ENCODE assay signal across 25 cellular contexts in the genomic region with DNA sequence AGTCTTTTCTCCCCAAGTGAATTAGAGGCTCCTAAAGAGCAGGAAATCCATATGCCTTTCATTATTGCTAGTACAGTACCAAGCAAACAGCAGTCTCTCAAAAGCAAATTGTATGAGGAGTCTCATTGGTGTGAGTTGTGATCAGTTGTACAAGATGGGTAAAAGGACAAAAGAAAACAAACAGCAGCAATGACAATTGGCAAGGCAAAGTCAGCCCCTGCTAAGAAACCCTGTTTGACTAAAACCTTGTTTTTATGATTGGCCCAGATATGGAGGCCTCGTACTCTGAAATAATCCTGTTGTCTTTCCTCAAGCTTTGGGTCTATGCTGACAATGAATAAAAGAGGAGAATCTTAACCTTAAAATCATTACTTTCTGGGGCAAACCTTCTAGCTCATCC.
"Had no signal": no experiment of that assay in that cellular context is flagged by ENCODE, and none has a peak within 500 bp of the region (broad histone marks: within the 10 kb centered on the region; RNA-seq: fewer than 3 reads in every experiment).

No MANE protein-coding gene starts in this region.

- H3K4me3 ChIP-seq: left lung, lung, mucosa of descending colon, pancreas, psoas muscle, right atrium auricular region, right lobe of liver, stomach, testis, thyroid gland, transverse colon, upper lobe of left lung, vagina had no signal

- H3K27ac ChIP-seq: left lung, pancreas, psoas muscle, right atrium auricular region, right lobe of liver, stomach, testis, thyroid gland, transverse colon, upper lobe of left lung, vagina had no signal

- H3K27ac Mint-ChIP-seq: naive thymus-derived CD4-positive, alpha-beta T cell; natural killer cell treated with Interleukin-12 subunit alpha and Interleukin-12 subunit beta and Interleukin-15 and Interleukin-18, amount 100 ng/mL, for 72 hours; stimulated activated naive B cell treated with anti-CD40 and anti-IgM and Interleukin-4, amounts not matched to agents 10 μg/mL and 1 μg/mL and 100 μg/mL, for 72 hours had no signal

- ATAC-seq: left colon; left lung; mucosa of descending colon; naive thymus-derived CD4-positive, alpha-beta T cell; natural killer cell treated with Interleukin-12 subunit alpha and Interleukin-12 subunit beta and Interleukin-15 and Interleukin-18, amount 100 ng/mL, for 72 hours; pancreas; psoas muscle; right lobe of liver; stimulated activated naive B cell treated with anti-CD40 and anti-IgM and Interleukin-4, amounts not matched to agents 10 μg/mL and 1 μg/mL and 100 μg/mL, for 72 hours; stimulated activated naive CD8-positive, alpha-beta T cell treated with anti-CD3 and anti-CD28 coated beads, Interleukin-15, Interleukin-2, amounts not matched to agents 100 U/mL and 50 U/mL, for 24 hours had no signal

- H3K4me1 ChIP-seq: right lobe of liver had no signal

- H3K4me3 Mint-ChIP-seq: naive thymus-derived CD4-positive, alpha-beta T cell; natural killer cell treated with Interleukin-12 subunit alpha and Interleukin-12 subunit beta and Interleukin-15 and Interleukin-18, amount 100 ng/mL, for 72 hours; stimulated activated naive B cell treated with anti-CD40 and anti-IgM and Interleukin-4, amounts not matched to agents 10 μg/mL and 1 μg/mL and 100 μg/mL, for 72 hours had no signal

- H3K9me3 Mint-ChIP-seq: natural killer cell treated with Interleukin-12 subunit alpha and Interleukin-12 subunit beta and Interleukin-15 and Interleukin-18, amount 100 ng/mL, for 72 hours had no signal

- DNase-seq: hippocampal formation; kidney; left colon; left lung; midbrain; mucosa of descending colon; naive thymus-derived CD4-positive, alpha-beta T cell; pancreas; psoas muscle; right lobe of liver; stimulated activated CD4-positive, alpha-beta T cell treated with anti-CD3 and anti-CD28 coated beads, Interleukin-12 subunit alpha, Interleukin-12 subunit beta, amount 100 ng/mL, for 4 hours; stimulated activated CD4-positive, alpha-beta T cell treated with anti-CD3 and anti-CD28 coated beads, Interleukin-15, amount 100 ng/mL, for 24 hours; stimulated activated CD4-positive, alpha-beta T cell treated with anti-CD3 and anti-CD28 coated beads, Interleukin-2, amount 100 ng/mL, for 24 hours; stimulated activated CD4-positive, alpha-beta T cell treated with anti-CD3 and anti-CD28 coated beads, Interleukin-4, amount 100 ng/mL, for 1 hour; stimulated activated naive B cell treated with anti-CD40 and anti-IgM and Interleukin-4, amounts not matched to agents 10 μg/mL and 1 μg/mL and 100 μg/mL, for 72 hours; stimulated activated naive CD8-positive, alpha-beta T cell treated with anti-CD3 and anti-CD28 coated beads, Interleukin-15, Interleukin-2, amounts not matched to agents 100 U/mL and 50 U/mL, for 24 hours; stomach; testis; thyroid gland; transverse colon; upper lobe of left lung had no signal

- H3K27me3 ChIP-seq: testis had no signal

- H3K9me3 ChIP-seq: mucosa of descending colon, pancreas, psoas muscle, right atrium auricular region, right lobe of liver, testis, thyroid gland, transverse colon, vagina had no signal

- H3K36me3 ChIP-seq: left lung, pancreas, right atrium auricular region, right lobe of liver, stomach, thyroid gland, transverse colon, upper lobe of left lung, vagina had no signal
